1 cellular context compared by ENCODE assay signal in the genomic region with DNA sequence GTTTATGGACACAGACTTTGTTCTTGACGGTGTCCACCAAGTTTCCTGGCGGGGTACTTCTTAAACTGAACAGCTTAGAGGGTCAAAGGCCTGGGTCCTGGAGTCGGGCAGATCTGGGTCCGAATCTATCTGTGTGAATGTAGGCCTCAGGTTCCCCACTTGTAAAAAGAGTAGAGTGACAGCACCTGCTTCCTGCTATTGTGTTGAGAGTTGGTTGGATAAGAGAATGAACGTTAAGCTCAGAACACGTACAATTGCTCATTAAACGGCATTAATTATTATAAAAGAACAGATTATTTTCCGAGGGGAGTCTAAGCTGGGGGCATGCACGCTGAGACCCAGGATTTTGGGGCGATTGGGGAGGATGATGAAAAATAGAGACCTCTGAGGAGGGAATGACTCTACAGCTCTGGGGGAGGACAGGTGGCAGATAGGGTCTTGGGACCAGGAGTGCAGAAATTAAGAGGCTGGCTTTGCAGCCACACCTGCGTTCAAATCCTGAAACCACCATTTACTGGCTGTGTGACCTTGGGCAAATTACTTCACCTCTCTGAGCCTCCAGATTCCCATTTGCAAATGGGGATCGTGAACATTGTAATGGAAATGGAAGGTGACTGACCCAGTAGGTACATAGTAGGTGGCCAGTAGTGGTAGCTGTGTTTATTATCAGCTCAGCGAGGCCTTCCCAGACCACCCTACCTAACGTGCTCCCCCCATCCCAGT.
TF ChIP-seq lines count a peak whose summit lies in the region.

No MANE protein-coding gene starts in this region.

TF ChIP-seq in K562, 482 proteins besides CTCF, POLR2A, EP300 and RAD21:
- TF ChIP-seq RCOR1 (IDR thresholded peaks at IDR 0.05; ENCODE audit: borderline replicate concordance in 1 of 2, low read depth in 2 of 2, low read length in 2 of 2) (peak in 1 of 2 experiments; percentile 44; a peak in 1 of 4 replicates), BCOR (IDR thresholded peaks at IDR 0.05) (peak; percentile 55; the same call in 1 of the 2 replicates), PTBP1 (IDR thresholded peaks at IDR 0.05; ENCODE audit: low read depth, low read length) (0 out of 2 replicates have a peak, but pooled peaks have one; percentile 29), KDM1A (IDR thresholded peaks at IDR 0.05) (peak in 1 of 2 experiments; percentile 40; a peak in 2 of 4 replicates), SMARCA4 (IDR thresholded peaks at IDR 0.05) (0 out of 2 replicates have a peak, but pooled peaks have one; percentile 4), ZFP36 (IDR thresholded peaks at IDR 0.05; ENCODE audit: low read depth, low read length, partially characterized antibody) (peak; percentile 86), NR2C1 (IDR thresholded peaks at IDR 0.05) (peak; percentile 10; the same call in 1 of the 2 replicates), NR2C1 (tag; IDR thresholded peaks at IDR 0.05) (no peak), RBM25 (IDR thresholded peaks at IDR 0.05; ENCODE audit: low read depth, low read length, severe bottlenecking) (peak; percentile 94), SPI1 (IDR thresholded peaks at IDR 0.05; ENCODE audit: borderline replicate concordance, low read depth, low read length) (no peak)
- TF ChIP-seq, protein P1, sequence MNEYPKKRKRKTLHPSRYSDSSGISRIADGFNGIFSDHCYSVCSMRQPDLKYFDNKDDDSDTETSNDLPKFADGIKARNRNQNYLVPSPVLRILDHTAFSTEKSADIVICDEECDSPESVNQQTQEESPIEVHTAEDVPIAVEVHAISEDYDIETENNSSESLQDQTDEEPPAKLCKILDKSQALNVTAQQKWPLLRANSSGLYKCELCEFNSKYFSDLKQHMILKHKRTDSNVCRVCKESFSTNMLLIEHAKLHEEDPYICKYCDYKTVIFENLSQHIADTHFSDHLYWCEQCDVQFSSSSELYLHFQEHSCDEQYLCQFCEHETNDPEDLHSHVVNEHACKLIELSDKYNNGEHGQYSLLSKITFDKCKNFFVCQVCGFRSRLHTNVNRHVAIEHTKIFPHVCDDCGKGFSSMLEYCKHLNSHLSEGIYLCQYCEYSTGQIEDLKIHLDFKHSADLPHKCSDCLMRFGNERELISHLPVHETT (CRISPR knock-in tag; conservative IDR thresholded peaks at IDR 0.05 in 1 of 2, IDR thresholded peaks at IDR 0.05 in 1 of 2): no peak
- TF ChIP-seq, protein P2, sequence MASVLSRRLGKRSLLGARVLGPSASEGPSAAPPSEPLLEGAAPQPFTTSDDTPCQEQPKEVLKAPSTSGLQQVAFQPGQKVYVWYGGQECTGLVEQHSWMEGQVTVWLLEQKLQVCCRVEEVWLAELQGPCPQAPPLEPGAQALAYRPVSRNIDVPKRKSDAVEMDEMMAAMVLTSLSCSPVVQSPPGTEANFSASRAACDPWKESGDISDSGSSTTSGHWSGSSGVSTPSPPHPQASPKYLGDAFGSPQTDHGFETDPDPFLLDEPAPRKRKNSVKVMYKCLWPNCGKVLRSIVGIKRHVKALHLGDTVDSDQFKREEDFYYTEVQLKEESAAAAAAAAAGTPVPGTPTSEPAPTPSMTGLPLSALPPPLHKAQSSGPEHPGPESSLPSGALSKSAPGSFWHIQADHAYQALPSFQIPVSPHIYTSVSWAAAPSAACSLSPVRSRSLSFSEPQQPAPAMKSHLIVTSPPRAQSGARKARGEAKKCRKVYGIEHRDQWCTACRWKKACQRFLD (CRISPR knock-in tag; IDR thresholded peaks at IDR 0.05): no peak
